ENCODE assay signal across 1 cellular context in genomic region chr1:11981378-11982009, GRCh38.
TF ChIP-seq lines count a peak whose summit lies in the region.

No MANE protein-coding gene starts in this region.

TF ChIP-seq in GM23338, 12 proteins besides CTCF, POLR2A, EP300 and RAD21 (continued from another document):
- no peak for TF ChIP-seq ZNF462 (CRISPR knock-in tag; IDR thresholded peaks at IDR 0.05)
